In the genomic region with DNA sequence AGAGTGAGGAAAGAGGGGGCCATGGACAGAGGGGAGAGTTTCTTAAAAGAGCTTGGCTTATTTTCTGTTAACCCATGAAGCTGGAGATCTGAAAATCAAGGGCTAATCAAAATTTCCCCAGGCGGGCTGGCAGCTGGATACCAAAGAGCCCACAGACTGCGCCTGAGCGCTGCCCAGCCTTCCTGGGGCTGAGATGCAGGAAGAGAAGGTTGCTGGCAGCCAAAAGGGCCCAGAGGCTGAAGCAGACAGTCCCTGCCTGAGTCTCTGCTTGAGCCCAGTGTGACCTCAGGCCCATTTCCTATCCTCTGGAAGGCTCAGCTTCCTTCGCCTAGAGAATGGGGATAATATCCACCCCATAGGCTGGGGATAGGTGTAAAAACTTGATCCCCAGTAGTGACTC, we compare ENCODE assay signal across 16 cellular contexts. TPM values are rescaled to one million over a fixed set of nuclear protein-coding genes. Genes with fewer than 3 reads are reported as not detected.
DNase-seq lines count a peak whose midpoint lies in the region; ATAC-seq and TF ChIP-seq lines count a peak whose summit lies in the region.
"Had no signal": no experiment of that assay in that cellular context is flagged by ENCODE, and none has a peak within 500 bp of the region (broad histone marks: within the 10 kb centered on the region; RNA-seq: fewer than 3 reads in every experiment).

No MANE protein-coding gene starts in this region.

- DNase-seq in DMS53 treated with DMSO at 0.1 percent for 48 hours (lab: John Stamatoyannopoulos, UW; ENCODE audit: unreplicated experiment) (peak; percentile 63), dermis blood vessel endothelial cell (peak; percentile 54), hepatocyte (ENCODE audit: low spot score) (no peak), gastrocnemius medialis (no peak), activated gamma-delta T cell (lab: John Stamatoyannopoulos, UW) (no peak), NCI-H69 (lab: John Stamatoyannopoulos, UW) (no peak), T1000 (lab: John Stamatoyannopoulos, UW) (no peak)
- DNase-seq: activated CD8-positive, alpha-beta memory T cell treated with anti-CD3 and anti-CD28 coated beads, Interleukin-2, amount 50 U/mL, for 4 hours; activated naive CD4-positive, alpha-beta T cell treated with anti-CD3 and anti-CD28 coated beads, Interleukin-2, amount 50 U/mL, for 16 hours; foreskin keratinocyte; occipital lobe; T-helper 1 cell had no signal

- H2AFZ ChIP-seq in hepatocyte: no peak overlapping the region

- intact Hi-C loops in gastrocnemius medialis (cut with DNase I; ENCODE audit: low total_unique reads): no loop called here

- H3K9me2 ChIP-seq in hepatocyte (replicated peaks; ENCODE audit: insufficient read depth): no peaks in the 10 kb centered on the region

- H3K4me1 ChIP-seq in hepatocyte (ENCODE audit: insufficient read depth) (no peaks in the 10 kb centered on the region), gastrocnemius medialis (peaks cover 4 to 7% of the 10 kb centered on the region in 2 donors)
- H3K4me1 ChIP-seq: breast epithelium, foreskin keratinocyte had no signal

- no peak overlapping the region for H3K4me2 ChIP-seq in hepatocyte

- peaks cover 51% of the 10 kb centered on the region for H3K79me2 ChIP-seq in hepatocyte

- no peaks in the 10 kb centered on the region for H3K9me3 ChIP-seq in hepatocyte (ENCODE audit: low read depth)
- no peaks in the 10 kb centered on the region for H3K9me3 ChIP-seq in gastrocnemius medialis
- H3K9me3 ChIP-seq: breast epithelium had no signal

- no peak for TF ChIP-seq POLR2A in gastrocnemius medialis (IDR thresholded peaks at IDR 0.05)

- in situ Hi-C loops in gastrocnemius medialis (cut with MboI; ENCODE audit: low sequenced_read_pairs in 4 of 4): no loop called here

- ATAC-seq in gastrocnemius medialis: no peak
- no peak for ATAC-seq in GM19397 (IDR thresholded peaks at IDR 0.05; ENCODE audit: unreplicated experiment)
- ATAC-seq: activated CD4-positive, CD25-positive, alpha-beta regulatory T cell treated with anti-CD3 and anti-CD28 coated beads, Interleukin-2, amount 50 U/mL, for 24 hours; foreskin keratinocyte had no signal

- H3K36me3 ChIP-seq in hepatocyte (replicated peaks; ENCODE audit: insufficient read depth, low read depth) (no peaks in the 10 kb centered on the region), gastrocnemius medialis (no peaks in the 10 kb centered on the region)
- H3K36me3 ChIP-seq: breast epithelium had no signal

- WGBS in hepatocyte (ENCODE audit: low lambda C conversion rate, missing lambda C conversion rate): 95% methylated on average over 4 of the region's 4 CpGs

- H4K20me1 ChIP-seq in hepatocyte (ENCODE audit: insufficient read depth, poor library complexity, severe bottlenecking): peaks cover 27% of the 10 kb centered on the region

- no peak overlapping the region for H3K4me3 ChIP-seq in hepatocyte
- H3K4me3 ChIP-seq in gastrocnemius medialis: no peak overlapping the region
- H3K4me3 ChIP-seq: breast epithelium had no signal

- H3K27ac ChIP-seq in hepatocyte (peak overlapping the region; percentile 26), gastrocnemius medialis (peak overlapping the region; percentile 44 to 60 (median 48))
- H3K27ac ChIP-seq: foreskin keratinocyte, RWPE1 had no signal

- H3K27me3 ChIP-seq in hepatocyte (no peaks in the 10 kb centered on the region), gastrocnemius medialis (no peaks in the 10 kb centered on the region)
- H3K27me3 ChIP-seq: breast epithelium, foreskin keratinocyte had no signal

- TF ChIP-seq CTCF in hepatocyte (IDR thresholded peaks at IDR 0.05; ENCODE audit: poor library complexity) (no peak), gastrocnemius medialis (IDR thresholded peaks at IDR 0.05 in 4 of 5, conservative IDR thresholded peaks at IDR 0.05 in 1 of 5) (no peak)

RNA-seq across cellular contexts. Expression of gene ARRB1, which starts 49.1 kb away (rescaled TPM):
- total RNA-seq in dermis blood vessel endothelial cell (223 and 280 TPM in 2 replicates), hepatocyte (83.2 and 91.3 TPM in 2 replicates), gastrocnemius medialis (10 to 100 TPM in 1 of 4 donors, 1 to 10 TPM in 3; 4.3 to 11.8 (median 5.4) TPM)
- 15.2 and 16.2 TPM in 2 replicates for polyA plus RNA-seq in hepatocyte

Comparison
In these comparisons a context has a peak if more than half of its experiments do, and no peak if none do; other contexts are left out.
1. DNase-seq: peak in DMS53 treated with DMSO at 0.1 percent for 48 hours (single experiment) and dermis blood vessel endothelial cell (single experiment); none in hepatocyte (single experiment), gastrocnemius medialis (0 of 2), activated gamma-delta T cell (single experiment), NCI-H69 (single experiment) and T1000 (single experiment).